ENCODE assay signal across 24 cellular contexts in genomic region chr4:76061421-76061820, GRCh38. TPM values are rescaled to one million over a fixed set of nuclear protein-coding genes. Genes with fewer than 3 reads are reported as not detected.
A peak's percentile ranks its signal among the peaks of the same experiment; 100 is the strongest.
DNase-seq lines count a peak whose midpoint lies in the region; ATAC-seq lines count a peak whose summit lies in the region.
"Had no signal": no experiment of that assay in that cellular context is flagged by ENCODE, and none has a peak within 500 bp of the region (broad histone marks: within the 10 kb centered on the region; RNA-seq: fewer than 3 reads in every experiment).

No MANE protein-coding gene starts in this region.

- no peak for DNase-seq in activated T-helper 1 cell treated with anti-CD3 and anti-CD28 coated beads, Interleukin-12 subunit alpha, Interleukin-12 subunit beta, Interleukin-2, Interleukin-4 antibody, amounts not matched to agents 30 ng/mL and 10 ng/mL and 1 ng/mL, durations not matched to agents 14 hours and 24 hours and 36 hours (ENCODE audit: low spot score)
- no peak for DNase-seq in naive B cell
- no peak for DNase-seq in NCI-H1105 treated with DMSO at 0.1 percent for 48 hours (lab: John Stamatoyannopoulos, UW)
- DNase-seq in DMS153 (lab: John Stamatoyannopoulos, UW) = no peak
- DNase-seq: AML-193; CD8-positive, alpha-beta memory T cell; DMS53; GOT3; KG1; NCI-H1048; NCI-H1417 treated with DMSO at 0.1 percent for 48 hours; NCI-H1694 treated with DMSO at 0.1 percent for 48 hours; NCI-H2081; NCI-H2227 treated with DMSO at 0.1 percent for 48 hours; NCI-H526 treated with DMSO at 0.1 percent for 48 hours; RPMI8226; SHP77 had no signal

- H3K36me3 Mint-ChIP-seq in IgD-negative memory B cell (no peaks in the 10 kb centered on the region), naive B cell (no peaks in the 10 kb centered on the region)
- peaks cover 2% of the 10 kb centered on the region for H3K36me3 Mint-ChIP-seq in activated T-helper 1 cell treated with anti-CD3 and anti-CD28 coated beads, Interleukin-12 subunit alpha, Interleukin-12 subunit beta, Interleukin-2, Interleukin-4 antibody, amounts not matched to agents 30 ng/mL and 10 ng/mL and 1 ng/mL, durations not matched to agents 14 hours and 24 hours and 36 hours (ENCODE audit: low read depth)
- H3K36me3 Mint-ChIP-seq: CD8-positive, alpha-beta memory T cell had no signal

- H3K27me3 Mint-ChIP-seq in IgD-negative memory B cell (no peaks in the 10 kb centered on the region), naive B cell (no peaks in the 10 kb centered on the region)
- no peaks in the 10 kb centered on the region for H3K27me3 Mint-ChIP-seq in activated T-helper 1 cell treated with anti-CD3 and anti-CD28 coated beads, Interleukin-12 subunit alpha, Interleukin-12 subunit beta, Interleukin-2, Interleukin-4 antibody, amounts not matched to agents 30 ng/mL and 10 ng/mL and 1 ng/mL, durations not matched to agents 14 hours and 24 hours and 36 hours (ENCODE audit: insufficient read depth)
- H3K27me3 Mint-ChIP-seq: CD8-positive, alpha-beta memory T cell had no signal

- no peak for ATAC-seq in naive B cell (ENCODE audit: low read depth in 2 of 2)
- ATAC-seq in HG02852 (IDR thresholded peaks at IDR 0.05; ENCODE audit: unreplicated experiment) = no peak
- ATAC-seq: A549 had no signal

- H3K9ac ChIP-seq in BLaER1 treated with 17β-estradiol and CSF1 and Interleukin-3, amounts not matched to agents 10 nM and 100 nM = peak overlapping the region in 1 of 11 experiments; percentile 11; a peak in 1 of 22 replicates

- intact Hi-C loops in activated T-helper 1 cell treated with anti-CD3 and anti-CD28 coated beads, Interleukin-12 subunit alpha, Interleukin-12 subunit beta, Interleukin-2, Interleukin-4 antibody, amounts not matched to agents 30 ng/mL and 10 ng/mL and 1 ng/mL, durations not matched to agents 14 hours and 24 hours and 36 hours (cut with micrococcal nuclease) = no loop called here

- H3K4me1 Mint-ChIP-seq in IgD-negative memory B cell = peaks cover 25 to 29% (median 26%) of the 10 kb centered on the region in 3 donors
- H3K4me1 Mint-ChIP-seq in activated T-helper 1 cell treated with anti-CD3 and anti-CD28 coated beads, Interleukin-12 subunit alpha, Interleukin-12 subunit beta, Interleukin-2, Interleukin-4 antibody, amounts not matched to agents 30 ng/mL and 10 ng/mL and 1 ng/mL, durations not matched to agents 14 hours and 24 hours and 36 hours (ENCODE audit: low read depth) = peaks cover 55% of the 10 kb centered on the region
- H3K4me1 Mint-ChIP-seq in naive B cell = peaks cover 25 to 31% (median 29%) of the 10 kb centered on the region in 3 donors
- H3K4me1 Mint-ChIP-seq: CD8-positive, alpha-beta memory T cell had no signal

- H3K4me1 ChIP-seq in BLaER1 treated with 17β-estradiol and CSF1 and Interleukin-3, amounts not matched to agents 10 nM and 100 nM = peaks cover 0 to 53% (median 36%) of the 10 kb centered on the region in 10 experiments; a peak in 16 of 20 replicates
- H3K4me1 ChIP-seq: A549, HAP-1 had no signal

- peak overlapping the region in 2 of 3 donors; percentile 41 to 64 for H3K27ac Mint-ChIP-seq in IgD-negative memory B cell
- peak overlapping the region; percentile 20 for H3K27ac Mint-ChIP-seq in activated T-helper 1 cell treated with anti-CD3 and anti-CD28 coated beads, Interleukin-12 subunit alpha, Interleukin-12 subunit beta, Interleukin-2, Interleukin-4 antibody, amounts not matched to agents 30 ng/mL and 10 ng/mL and 1 ng/mL, durations not matched to agents 14 hours and 24 hours and 36 hours
- H3K27ac Mint-ChIP-seq in naive B cell = peak overlapping the region in 4 of 6 donors; percentile 6 to 83 (median 75)
- H3K27ac Mint-ChIP-seq: CD8-positive, alpha-beta memory T cell had no signal

- peak overlapping the region in 9 of 11 experiments; percentile 0 to 80 (median 65); a peak in 13 of 22 replicates for H3K27ac ChIP-seq in BLaER1 treated with 17β-estradiol and CSF1 and Interleukin-3, amounts not matched to agents 10 nM and 100 nM
- H3K27ac ChIP-seq: A549, C4-2B had no signal

- peak overlapping the region in 8 of 11 experiments; percentile 1 to 80 (median 69); a peak in 14 of 22 replicates for H3K4me2 ChIP-seq in BLaER1 treated with 17β-estradiol and CSF1 and Interleukin-3, amounts not matched to agents 10 nM and 100 nM
- H3K4me2 ChIP-seq: A549 had no signal

- H3K4me3 ChIP-seq in BLaER1 treated with 17β-estradiol and CSF1 and Interleukin-3, amounts not matched to agents 10 nM and 100 nM = no peak overlapping the region
- H3K4me3 ChIP-seq: A549, HAP-1 had no signal

- no peaks in the 10 kb centered on the region for H3K36me3 ChIP-seq in BLaER1 treated with 17β-estradiol and CSF1 and Interleukin-3, amounts not matched to agents 10 nM and 100 nM
- H3K36me3 ChIP-seq: HAP-1 had no signal

- no peaks in the 10 kb centered on the region for H3K9me3 Mint-ChIP-seq in IgD-negative memory B cell
- no peaks in the 10 kb centered on the region for H3K9me3 Mint-ChIP-seq in activated T-helper 1 cell treated with anti-CD3 and anti-CD28 coated beads, Interleukin-12 subunit alpha, Interleukin-12 subunit beta, Interleukin-2, Interleukin-4 antibody, amounts not matched to agents 30 ng/mL and 10 ng/mL and 1 ng/mL, durations not matched to agents 14 hours and 24 hours and 36 hours
- H3K9me3 Mint-ChIP-seq in naive B cell = no peaks in the 10 kb centered on the region
- H3K9me3 Mint-ChIP-seq: CD8-positive, alpha-beta memory T cell had no signal

- H4K20me1 ChIP-seq in BLaER1 treated with 17β-estradiol and CSF1 and Interleukin-3, amounts not matched to agents 10 nM and 100 nM = no peaks in the 10 kb centered on the region

- H3K4me3 Mint-ChIP-seq in IgD-negative memory B cell (peak overlapping the region in 2 of 4 donors; percentile 70 to 79), naive B cell (peak overlapping the region in 7 of 8 donors; percentile 1 to 58 (median 20))
- H3K4me3 Mint-ChIP-seq in activated T-helper 1 cell treated with anti-CD3 and anti-CD28 coated beads, Interleukin-12 subunit alpha, Interleukin-12 subunit beta, Interleukin-2, Interleukin-4 antibody, amounts not matched to agents 30 ng/mL and 10 ng/mL and 1 ng/mL, durations not matched to agents 14 hours and 24 hours and 36 hours = no peak overlapping the region
- H3K4me3 Mint-ChIP-seq: CD8-positive, alpha-beta memory T cell had no signal

- no peaks in the 10 kb centered on the region for H3K27me3 ChIP-seq in BLaER1 treated with 17β-estradiol and CSF1 and Interleukin-3, amounts not matched to agents 10 nM and 100 nM

- peaks cover 0 to 6% (median 0%) of the 10 kb centered on the region in 11 experiments; a peak in 3 of 22 replicates for H3K9me3 ChIP-seq in BLaER1 treated with 17β-estradiol and CSF1 and Interleukin-3, amounts not matched to agents 10 nM and 100 nM (replicated peaks in 1 of 11)
- H3K9me3 ChIP-seq: A549, HAP-1 had no signal

RNA-seq across cellular contexts. Expression of gene ART3, which starts 13.1 kb away (rescaled TPM):
- polyA plus RNA-seq in IgD-negative memory B cell (not detected), naive B cell (ENCODE audit: low read depth in 6 of 6) (not detected)
- total RNA-seq in activated T-helper 1 cell treated with anti-CD3 and anti-CD28 coated beads, Interleukin-12 subunit alpha, Interleukin-12 subunit beta, Interleukin-2, Interleukin-4 antibody, amounts not matched to agents 30 ng/mL and 10 ng/mL and 1 ng/mL, durations not matched to agents 14 hours and 24 hours and 36 hours = 0.47 and 0.49 TPM in 2 replicates
- total RNA-seq: CD8-positive, alpha-beta memory T cell; NCI-H460 had no signal
- polyA plus RNA-seq: A549; CD8-positive, alpha-beta memory T cell had no signal

RNA-seq across cellular contexts. Expression of gene CXCL11, which starts 25.6 kb away (rescaled TPM):
- not detected for polyA plus RNA-seq in IgD-negative memory B cell
- total RNA-seq in activated T-helper 1 cell treated with anti-CD3 and anti-CD28 coated beads, Interleukin-12 subunit alpha, Interleukin-12 subunit beta, Interleukin-2, Interleukin-4 antibody, amounts not matched to agents 30 ng/mL and 10 ng/mL and 1 ng/mL, durations not matched to agents 14 hours and 24 hours and 36 hours = not detected in 2 replicates
- not detected for polyA plus RNA-seq in naive B cell (ENCODE audit: low read depth in 6 of 6)
- total RNA-seq: NCI-H460 had no signal
- polyA plus RNA-seq: A549; CD8-positive, alpha-beta memory T cell had no signal

RNA-seq across cellular contexts. Expression of gene CXCL10, which starts 38.1 kb away (rescaled TPM):
- 0.58 TPM for polyA plus RNA-seq in IgD-negative memory B cell
- total RNA-seq in activated T-helper 1 cell treated with anti-CD3 and anti-CD28 coated beads, Interleukin-12 subunit alpha, Interleukin-12 subunit beta, Interleukin-2, Interleukin-4 antibody, amounts not matched to agents 30 ng/mL and 10 ng/mL and 1 ng/mL, durations not matched to agents 14 hours and 24 hours and 36 hours = 6.5 and 6.6 TPM in 2 replicates
- not detected for polyA plus RNA-seq in naive B cell (ENCODE audit: low read depth in 6 of 6)
- total RNA-seq: NCI-H460 had no signal
- polyA plus RNA-seq: A549; CD8-positive, alpha-beta memory T cell had no signal

RNA-seq across cellular contexts. Expression of gene CXCL9, which starts 54.1 kb away (rescaled TPM):
- not detected for polyA plus RNA-seq in IgD-negative memory B cell
- 0.10 TPM in 2 replicates for total RNA-seq in activated T-helper 1 cell treated with anti-CD3 and anti-CD28 coated beads, Interleukin-12 subunit alpha, Interleukin-12 subunit beta, Interleukin-2, Interleukin-4 antibody, amounts not matched to agents 30 ng/mL and 10 ng/mL and 1 ng/mL, durations not matched to agents 14 hours and 24 hours and 36 hours
- not detected for polyA plus RNA-seq in naive B cell (ENCODE audit: low read depth in 6 of 6)
- total RNA-seq: NCI-H460 had no signal
- polyA plus RNA-seq: A549; CD8-positive, alpha-beta memory T cell had no signal

Comparison
In these comparisons a context has a peak if more than half of its experiments do, and no peak if none do; other contexts are left out.
1. H3K27ac Mint-ChIP-seq: peak in every context shown above with its lines; median percentile 75 in naive B cell; 52 in IgD-negative memory B cell; 20 in activated T-helper 1 cell treated with anti-CD3 and anti-CD28 coated beads, Interleukin-12 subunit alpha, Interleukin-12 subunit beta, Interleukin-2, Interleukin-4 antibody, amounts not matched to agents 30 ng/mL and 10 ng/mL and 1 ng/mL, durations not matched to agents 14 hours and 24 hours and 36 hours.